ENCODE assay signal across 9 cellular contexts in genomic region chr19:36225219-36225892, GRCh38. TPM values are rescaled to one million over a fixed set of nuclear protein-coding genes. Genes with fewer than 3 reads are reported as not detected.
DNase-seq lines count a peak whose midpoint lies in the region; ATAC-seq, FAIRE-seq and TF ChIP-seq lines count a peak whose summit lies in the region.
"Had no signal": no experiment of that assay in that cellular context is flagged by ENCODE, and none has a peak within 500 bp of the region (broad histone marks: within the 10 kb centered on the region; RNA-seq: fewer than 3 reads in every experiment).

No MANE protein-coding gene starts in this region.

- TF ChIP-seq EP300 in SK-N-SH (IDR thresholded peaks at IDR 0.05; ENCODE audit: borderline replicate concordance in 1 of 2, low read depth in 1 of 2, low read length in 1 of 2), result no peak

- H3K4me1 ChIP-seq in left ventricle myocardium inferior (peaks cover 27% of the 10 kb centered on the region), right cardiac atrium (ENCODE audit: control insufficient read depth, insufficient read depth, low read length) (peaks cover 1% of the 10 kb centered on the region), SK-N-SH (ENCODE audit: control insufficient read depth in 1 of 2, insufficient read depth in 2 of 2, low read depth in 1 of 2, low read length in 1 of 2) (peaks cover 0 to 19% of the 10 kb centered on the region in 2 experiments; a peak in 2 of 4 replicates), endothelial cell of umbilical vein (ENCODE audit: control insufficient read depth, extremely low read depth, insufficient read depth, low read length) (peaks cover 22% of the 10 kb centered on the region), thymus (ENCODE audit: control insufficient read depth, insufficient read depth, low read length) (no peaks in the 10 kb centered on the region)

- TF ChIP-seq CTCF in left ventricle myocardium inferior (IDR thresholded peaks at IDR 0.05; ENCODE audit: borderline replicate concordance) (no peak), SK-N-SH (IDR thresholded peaks at IDR 0.05) (no peak), endothelial cell of umbilical vein (IDR thresholded peaks at IDR 0.05; ENCODE audit: extremely low read depth in 1 of 2, insufficient read depth in 1 of 2, low read depth in 1 of 2, low read length in 2 of 2) (no peak), GM20000 (IDR thresholded peaks at IDR 0.05; ENCODE audit: extremely low read depth, missing control alignments) (no peak)

- DNase-seq in left ventricle myocardium inferior (no peak), right cardiac atrium (no peak), SK-N-SH (no peak), endothelial cell of umbilical vein (ENCODE audit: low read depth, low spot score) (peak; percentile 72), globus pallidus (ENCODE audit: low spot score) (no peak), GM20000 (ENCODE audit: low spot score) (no peak)
- DNase-seq: COR-L47 had no signal

- H3K36me3 ChIP-seq in left ventricle myocardium inferior (peaks cover 84% of the 10 kb centered on the region), SK-N-SH (replicated peaks in 1 of 2; ENCODE audit: control insufficient read depth in 1 of 2, insufficient read depth in 2 of 2, low read length in 1 of 2) (peaks cover 47 to 93% of the 10 kb centered on the region in 2 experiments), endothelial cell of umbilical vein (ENCODE audit: control insufficient read depth in 2 of 2, extremely low read depth in 1 of 2, insufficient read depth in 2 of 2, low read length in 2 of 2) (peaks cover 13 to 22% of the 10 kb centered on the region in 2 experiments), thymus (ENCODE audit: control insufficient read depth, insufficient read depth) (peaks cover 65% of the 10 kb centered on the region)

- peaks cover 98% of the 10 kb centered on the region for H3K79me2 ChIP-seq in SK-N-SH (ENCODE audit: insufficient read depth)
- H3K79me2 ChIP-seq in endothelial cell of umbilical vein (ENCODE audit: control insufficient read depth, insufficient read depth, low read length), result peaks cover 90% of the 10 kb centered on the region

- WGBS in right cardiac atrium, result 36% methylated on average over 5 of the region's 5 CpGs
- 71% methylated on average over 5 of the region's 5 CpGs for WGBS in SK-N-SH (ENCODE audit: low lambda C conversion rate)
- 74% methylated on average over 5 of the region's 5 CpGs for WGBS in thymus

- dilution Hi-C loops in endothelial cell of umbilical vein (cut with MboI; ENCODE audit: extremely low pct_ligation_motif_present, low sequenced_read_pairs), result no loop called here

- intact Hi-C loops in left ventricle myocardium inferior (cut with micrococcal nuclease), result no loop called here
- intact Hi-C loops in right cardiac atrium (cut with DNase I), result no loop called here
- intact Hi-C loops in endothelial cell of umbilical vein (cut with micrococcal nuclease), result loop anchor here (1.0 kb wide), 1 partner anchor 11 kb away; the partner anchor contains the start of gene ZNF565

- TF ChIP-seq RAD21 in SK-N-SH (IDR thresholded peaks at IDR 0.05; ENCODE audit: low read length), result no peak

- BruUV-seq in endothelial cell of umbilical vein (replicated peaks; lab: Mats Ljungman, UMichigan), result no TSS peak

- H3K9ac ChIP-seq in SK-N-SH, result no peak overlapping the region; the same call in 1 of the 2 replicates
- H3K9ac ChIP-seq in endothelial cell of umbilical vein (replicated peaks; ENCODE audit: extremely low read depth, insufficient read depth, low read length), result peak overlapping the region; percentile 64

- no peaks in the 10 kb centered on the region for H3K9me2 ChIP-seq in SK-N-SH

- peaks cover 28% of the 10 kb centered on the region for H3F3A ChIP-seq in SK-N-SH (replicated peaks; ENCODE audit: insufficient read depth)

- peak overlapping the region; percentile 38 for H3K27ac ChIP-seq in left ventricle myocardium inferior (replicated peaks)
- no peak overlapping the region for H3K27ac ChIP-seq in right cardiac atrium (ENCODE audit: low read length)
- H3K27ac ChIP-seq in SK-N-SH (ENCODE audit: low read depth in 2 of 2, low read length in 1 of 2), result peak overlapping the region in 1 of 2 experiments; percentile 66; a peak in 2 of 4 replicates
- peak overlapping the region; percentile 83 for H3K27ac ChIP-seq in endothelial cell of umbilical vein (ENCODE audit: insufficient read depth, low read depth, low read length)
- peak overlapping the region; percentile 52 for H3K27ac ChIP-seq in thymus (ENCODE audit: low read depth)

- peak; percentile 59 for FAIRE-seq in endothelial cell of umbilical vein (lab: Jason Lieb, UNC)

- peak overlapping the region; percentile 53 for H3K4me2 ChIP-seq in SK-N-SH
- peak overlapping the region; percentile 84 for H3K4me2 ChIP-seq in endothelial cell of umbilical vein (ENCODE audit: insufficient read depth, low read length)

- no peaks in the 10 kb centered on the region for H3K27me3 ChIP-seq in left ventricle myocardium inferior (ENCODE audit: low read depth)
- H3K27me3 ChIP-seq in right cardiac atrium (ENCODE audit: control insufficient read depth, insufficient read depth), result no peaks in the 10 kb centered on the region
- no peaks in the 10 kb centered on the region for H3K27me3 ChIP-seq in SK-N-SH (ENCODE audit: insufficient read depth)
- no peaks in the 10 kb centered on the region for H3K27me3 ChIP-seq in endothelial cell of umbilical vein (ENCODE audit: control insufficient read depth in 2 of 2, insufficient read depth in 2 of 2, low read length in 2 of 2)
- H3K27me3 ChIP-seq in thymus (ENCODE audit: control insufficient read depth, insufficient read depth), result no peaks in the 10 kb centered on the region

- CTCF ChIA-PET in SK-N-SH (lab: Yijun Ruan, JAX) (no interaction called here), endothelial cell of umbilical vein (lab: Charles Lee) (interaction anchor here (1.9 kb wide), 1 partner anchor 10 kb away, joined by 6 read pairs; the partner anchor contains the start of gene ZNF146)

- no peak for TF ChIP-seq POLR2A in endothelial cell of umbilical vein (IDR thresholded peaks at IDR 0.05; ENCODE audit: low read depth, low read length)

- H2AFZ ChIP-seq in SK-N-SH (ENCODE audit: low read depth), result no peak overlapping the region
- H2AFZ ChIP-seq in endothelial cell of umbilical vein (ENCODE audit: low read depth, low read length), result no peak overlapping the region

- no peaks in the 10 kb centered on the region for H3K9me3 ChIP-seq in left ventricle myocardium inferior (replicated peaks)
- H3K9me3 ChIP-seq in right cardiac atrium (ENCODE audit: control insufficient read depth, low read length), result no peaks in the 10 kb centered on the region
- no peaks in the 10 kb centered on the region for H3K9me3 ChIP-seq in SK-N-SH
- H3K9me3 ChIP-seq in endothelial cell of umbilical vein (replicated peaks; ENCODE audit: control insufficient read depth, insufficient read depth, low read length), result no peaks in the 10 kb centered on the region
- peaks cover 9% of the 10 kb centered on the region for H3K9me3 ChIP-seq in thymus (ENCODE audit: control insufficient read depth)

- H4K20me1 ChIP-seq in SK-N-SH (ENCODE audit: insufficient read depth) (peaks cover 85% of the 10 kb centered on the region), endothelial cell of umbilical vein (replicated peaks; ENCODE audit: control insufficient read depth, extremely low read depth, insufficient read depth, low read length) (peaks cover 4% of the 10 kb centered on the region)

- no peaks in the 10 kb centered on the region for H3K9me1 ChIP-seq in endothelial cell of umbilical vein (replicated peaks; ENCODE audit: control insufficient read depth, extremely low read depth, insufficient read depth, low read length)

- ATAC-seq in right cardiac atrium (no peak), HG03159 (IDR thresholded peaks at IDR 0.05; ENCODE audit: unreplicated experiment) (no peak)

- POLR2A ChIA-PET in SK-N-SH (lab: Yijun Ruan, JAX) (no interaction called here), endothelial cell of umbilical vein (lab: Charles Lee) (interaction anchor here (0.7 kb wide), 2 partner anchors 19 to 264 kb away, joined by 3 to 4 read pairs; partner anchors contain the start of gene ZNF566)

- H3K4me3 ChIP-seq in left ventricle myocardium inferior, result no peak overlapping the region
- H3K4me3 ChIP-seq in right cardiac atrium (ENCODE audit: low read length), result no peak overlapping the region
- no peak overlapping the region for H3K4me3 ChIP-seq in SK-N-SH (ENCODE audit: low read depth in 2 of 2, low read length in 1 of 2)
- peak overlapping the region in 1 of 3 experiments; percentile 42 for H3K4me3 ChIP-seq in endothelial cell of umbilical vein (replicated peaks in 1 of 3; ENCODE audit: insufficient read depth in 1 of 3, low read depth in 1 of 3, low read length in 3 of 3)
- no peak overlapping the region for H3K4me3 ChIP-seq in thymus (ENCODE audit: low read length)

RNA-seq across cellular contexts. Expression of gene ZNF146, which starts 10.4 kb away (rescaled TPM):
- 30.4 TPM for total RNA-seq in left ventricle myocardium inferior
- total RNA-seq in right cardiac atrium, result 10 to 100 TPM; 33.5 to 45.8 (median 38.8) TPM
- polyA plus RNA-seq in right cardiac atrium, result 18.8 TPM
- 25.4 and 35.8 TPM in 2 replicates for polyA plus RNA-seq in SK-N-SH (2012; rRNA removed)
- polyA plus RNA-seq in SK-N-SH (2012; cell fraction: cytosol; rRNA removed), result 51.1 and 63.3 TPM in 2 replicates
- 9.7 and 21.3 TPM in 2 replicates for polyA plus RNA-seq in SK-N-SH (2012; cell fraction: nucleus; rRNA removed)
- total RNA-seq in endothelial cell of umbilical vein, result 63.3 and 65.9 TPM in 2 replicates
- polyA plus RNA-seq in endothelial cell of umbilical vein, result 9.7 and 17.8 TPM in 2 replicates
- polyA plus RNA-seq in endothelial cell of umbilical vein (2011; cell fraction: cytosol; rRNA removed), result 41.8 and 43.2 TPM in 2 replicates
- polyA plus RNA-seq in endothelial cell of umbilical vein (2011; cell fraction: nucleus; rRNA removed), result 33.1 and 35.4 TPM in 2 replicates
- 73.0 and 89.2 TPM in 2 replicates for polyA plus RNA-seq in endothelial cell of umbilical vein (2012)
- polyA minus RNA-seq in endothelial cell of umbilical vein, result 27.5 and 33.4 TPM in 2 replicates
- polyA minus RNA-seq in endothelial cell of umbilical vein (2011; cell fraction: cytosol; rRNA and poly(A)+ RNA removed), result 27.8 TPM
- 26.2 and 32.1 TPM in 2 replicates for polyA minus RNA-seq in endothelial cell of umbilical vein (2011; cell fraction: nucleus; rRNA and poly(A)+ RNA removed)
- 41.4 TPM for polyA plus RNA-seq in thymus

RNA-seq across cellular contexts. Expression of gene ZNF565, which starts 10.9 kb away (rescaled TPM):
- 4.4 TPM for total RNA-seq in left ventricle myocardium inferior
- total RNA-seq in right cardiac atrium, result 1 to 10 TPM; 4.0 to 5.0 (median 4.9) TPM
- 3.2 TPM for polyA plus RNA-seq in right cardiac atrium
- polyA plus RNA-seq in SK-N-SH (2012; rRNA removed), result 1.5 and 1.9 TPM in 2 replicates
- polyA plus RNA-seq in SK-N-SH (2012; cell fraction: cytosol; rRNA removed), result 1.1 and 1.4 TPM in 2 replicates
- polyA plus RNA-seq in SK-N-SH (2012; cell fraction: nucleus; rRNA removed), result 2.4 and 6.0 TPM in 2 replicates
- total RNA-seq in endothelial cell of umbilical vein, result 3.1 and 3.6 TPM in 2 replicates
- 1.4 and 1.8 TPM in 2 replicates for polyA plus RNA-seq in endothelial cell of umbilical vein
- polyA plus RNA-seq in endothelial cell of umbilical vein (2011; cell fraction: cytosol; rRNA removed), result 1.8 and 2.1 TPM in 2 replicates
- 4.8 and 6.5 TPM in 2 replicates for polyA plus RNA-seq in endothelial cell of umbilical vein (2011; cell fraction: nucleus; rRNA removed)
- 1.8 and 3.7 TPM in 2 replicates for polyA plus RNA-seq in endothelial cell of umbilical vein (2012)
- 4.2 and 4.7 TPM in 2 replicates for polyA minus RNA-seq in endothelial cell of umbilical vein
- polyA minus RNA-seq in endothelial cell of umbilical vein (2011; cell fraction: cytosol; rRNA and poly(A)+ RNA removed), result 2.3 TPM
- 4.5 and 5.4 TPM in 2 replicates for polyA minus RNA-seq in endothelial cell of umbilical vein (2011; cell fraction: nucleus; rRNA and poly(A)+ RNA removed)
- 3.0 TPM for polyA plus RNA-seq in thymus
